32 cellular contexts compared by ENCODE assay signal in the genomic region with DNA sequence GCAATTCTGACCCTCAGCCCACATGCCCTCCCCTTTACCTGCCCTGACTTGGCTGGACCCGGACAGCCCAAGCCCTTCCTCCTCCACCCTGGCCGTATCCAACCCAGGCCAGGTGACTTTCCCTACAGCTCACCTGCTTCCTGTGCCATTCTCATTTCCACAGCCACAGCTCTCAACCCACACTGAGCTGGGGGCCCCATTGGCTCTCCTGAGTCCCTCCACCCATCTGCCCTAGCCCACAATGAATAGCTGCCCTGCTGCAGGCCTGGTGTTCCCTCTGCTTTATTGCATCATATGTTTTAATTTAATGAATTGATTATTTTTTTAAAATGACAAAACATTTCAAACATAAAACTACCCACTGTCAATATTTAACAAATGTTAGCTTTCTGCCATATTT.
DNase-seq lines count a peak whose midpoint lies in the region; ATAC-seq, FAIRE-seq and TF ChIP-seq lines count a peak whose summit lies in the region.
"Had no signal": no experiment of that assay in that cellular context is flagged by ENCODE, and none has a peak within 500 bp of the region (broad histone marks: within the 10 kb centered on the region; RNA-seq: fewer than 3 reads in every experiment).

No MANE protein-coding gene starts in this region.

- no peak for TF ChIP-seq POLR2A in K562 (conservative IDR thresholded peaks at IDR 0.05)

- no peak for TF ChIP-seq EP300 in K562 (IDR thresholded peaks at IDR 0.05; ENCODE audit: low read length)

- peaks cover 60% of the 10 kb centered on the region for H3K4me1 Mint-ChIP-seq in activated CD4-positive, alpha-beta T cell treated with anti-CD3 and anti-CD28 coated beads for 36 hours
- peaks cover 37 to 48% (median 44%) of the 10 kb centered on the region in 3 donors for H3K4me1 Mint-ChIP-seq in CD8-positive, alpha-beta memory T cell

- no peak for FAIRE-seq in K562 (lab: Jason Lieb, UNC)
- FAIRE-seq: A549, GM12892, H54, HTR-8/SVneo, islet of Langerhans had no signal

- no peak overlapping the region for H3K4me3 ChIP-seq in CD8-positive, alpha-beta memory T cell (ENCODE audit: low read length)
- H3K4me3 ChIP-seq in OCI-LY3 (ENCODE audit: low read length) (no peak overlapping the region), K562 (no peak overlapping the region)
- H3K4me3 ChIP-seq: A549, coronary artery, esophagus muscularis mucosa, gastroesophageal sphincter, ovary, right atrium auricular region, thoracic aorta, vagina had no signal

- 84% methylated on average over 2 of the region's 2 CpGs for WGBS in K562 (ENCODE audit: insufficient coverage, low coverage, missing lambda C conversion rate)

- H3K36me3 ChIP-seq in CD8-positive, alpha-beta memory T cell (ENCODE audit: insufficient read depth, low read length): no peaks in the 10 kb centered on the region
- H3K36me3 ChIP-seq in OCI-LY3 (replicated peaks; ENCODE audit: low read depth, low read length) (no peaks in the 10 kb centered on the region), K562 (ENCODE audit: control insufficient read depth, insufficient read depth, low read length) (no peaks in the 10 kb centered on the region)
- H3K36me3 ChIP-seq: BE2C, esophagus muscularis mucosa, gastroesophageal sphincter, ovary, right atrium auricular region, thoracic aorta, vagina had no signal

- CTCF ChIA-PET in activated CD4-positive, alpha-beta T cell treated with anti-CD3 and anti-CD28 coated beads for 36 hours (lab: Charles Lee): interaction anchor here (0.6 to 2.1 kb wide), 9 partner anchors 9 to 342 kb away, joined by 3 to 8 read pairs (median 5); no protein-coding TSS in a partner anchor
- CTCF ChIA-PET in CD8-positive, alpha-beta memory T cell (lab: Charles Lee): interaction anchor here (0.8 to 4.8 kb wide), 8 partner anchors 10 to 474 kb away, joined by 3 to 31 read pairs (median 3); no protein-coding TSS in a partner anchor
- CTCF ChIA-PET in K562 (lab: Yijun Ruan, JAX; ENCODE audit: low intra/inter-chr PET ratio): no interaction called here

- peaks cover 33% of the 10 kb centered on the region for H3K4me1 ChIP-seq in CD8-positive, alpha-beta memory T cell (ENCODE audit: insufficient read depth, low read length)
- H3K4me1 ChIP-seq in OCI-LY3 (ENCODE audit: low read length): peaks cover 50% of the 10 kb centered on the region
- peaks cover 0 to 14% of the 10 kb centered on the region in 2 experiments for H3K4me1 ChIP-seq in K562 (replicated peaks in 1 of 2; ENCODE audit: control insufficient read depth in 2 of 2, insufficient read depth in 2 of 2, low read length in 2 of 2)
- H3K4me1 ChIP-seq: A549, BE2C, vagina had no signal

- H2AFZ ChIP-seq in OCI-LY3 (ENCODE audit: low read depth, low read length): no peak overlapping the region
- H2AFZ ChIP-seq in K562 (ENCODE audit: low read depth, low read length): no peak overlapping the region

- peak overlapping the region; percentile 80 for H3K27ac Mint-ChIP-seq in activated CD4-positive, alpha-beta T cell treated with anti-CD3 and anti-CD28 coated beads for 36 hours
- peak overlapping the region in 6 of 8 donors; percentile 33 to 95 (median 60) for H3K27ac Mint-ChIP-seq in CD8-positive, alpha-beta memory T cell
- H3K27ac Mint-ChIP-seq: stimulated activated memory B cell treated with anti-CD40 and anti-IgM and Interleukin-4, amounts not matched to agents 10 μg/mL and 1 μg/mL and 100 μg/mL, for 72 hours; WTC11 had no signal

- H3K36me3 Mint-ChIP-seq in activated CD4-positive, alpha-beta T cell treated with anti-CD3 and anti-CD28 coated beads for 36 hours (ENCODE audit: low read depth): peaks cover 2% of the 10 kb centered on the region
- H3K36me3 Mint-ChIP-seq in CD8-positive, alpha-beta memory T cell: peaks cover 0 to 2% (median 2%) of the 10 kb centered on the region in 3 donors
- H3K36me3 Mint-ChIP-seq: natural killer cell; stimulated activated memory B cell treated with anti-CD40 and anti-IgM and Interleukin-4, amounts not matched to agents 10 μg/mL and 1 μg/mL and 100 μg/mL, for 72 hours; WTC11 had no signal

- no peaks in the 10 kb centered on the region for H3K9me3 Mint-ChIP-seq in activated CD4-positive, alpha-beta T cell treated with anti-CD3 and anti-CD28 coated beads for 36 hours (ENCODE audit: low read depth)
- H3K9me3 Mint-ChIP-seq in CD8-positive, alpha-beta memory T cell: peaks cover 0 to 3% (median 2%) of the 10 kb centered on the region in 5 donors
- H3K9me3 Mint-ChIP-seq: stimulated activated memory B cell treated with anti-CD40 and anti-IgM and Interleukin-4, amounts not matched to agents 10 μg/mL and 1 μg/mL and 100 μg/mL, for 72 hours; WTC11 had no signal

- no TSS peak for BruUV-seq in K562 (replicated peaks; lab: Mats Ljungman, UMichigan)

- no peaks in the 10 kb centered on the region for H3K9me1 ChIP-seq in K562 (ENCODE audit: control insufficient read depth, insufficient read depth, low read length)

- TF ChIP-seq CTCF in OCI-LY3 (IDR thresholded peaks at IDR 0.05; ENCODE audit: low read depth, low read length) (no peak), K562 (IDR thresholded peaks at IDR 0.05 in 2 of 3, conservative IDR thresholded peaks at IDR 0.05 in 1 of 3; ENCODE audit: insufficient read depth in 2 of 3, low read depth in 1 of 3, low read length in 3 of 3) (no peak)

- H3K4me3 Mint-ChIP-seq in activated CD4-positive, alpha-beta T cell treated with anti-CD3 and anti-CD28 coated beads for 36 hours: peak overlapping the region; percentile 13
- peak overlapping the region in 2 of 7 donors; percentile 53 to 70 for H3K4me3 Mint-ChIP-seq in CD8-positive, alpha-beta memory T cell
- H3K4me3 Mint-ChIP-seq: stimulated activated memory B cell treated with anti-CD40 and anti-IgM and Interleukin-4, amounts not matched to agents 10 μg/mL and 1 μg/mL and 100 μg/mL, for 72 hours; WTC11 had no signal

- POLR2A ChIA-PET in activated CD4-positive, alpha-beta T cell treated with anti-CD3 and anti-CD28 coated beads for 36 hours (lab: Charles Lee): interaction anchor here (3.6 kb wide), 1 partner anchor 17 kb away, joined by 16 read pairs; no protein-coding TSS in a partner anchor
- POLR2A ChIA-PET in CD8-positive, alpha-beta memory T cell (lab: Charles Lee): interaction anchor here (0.8 to 1.3 kb wide), 3 partner anchors 9 to 18 kb away, joined by 3 to 5 read pairs (median 3); no protein-coding TSS in a partner anchor
- POLR2A ChIA-PET in K562 (lab: Yijun Ruan, JAX): interaction anchor here (0.6 to 1.5 kb wide), 2 partner anchors 9 to 475 kb away, joined by 3 read pairs; no protein-coding TSS in a partner anchor

- H3K9ac ChIP-seq in OCI-LY3 (ENCODE audit: low read length) (no peak overlapping the region), K562 (ENCODE audit: insufficient read depth in 1 of 2, low read depth in 2 of 2, low read length in 2 of 2) (no peak overlapping the region)
- H3K9ac ChIP-seq: KMS-11, SK-N-SH had no signal

- no peaks in the 10 kb centered on the region for H3K9me3 ChIP-seq in CD8-positive, alpha-beta memory T cell (ENCODE audit: low read length)
- H3K9me3 ChIP-seq in OCI-LY3 (ENCODE audit: insufficient read depth, low read length) (no peaks in the 10 kb centered on the region), K562 (replicated peaks; ENCODE audit: control insufficient read depth, insufficient read depth, low read depth, low read length) (no peaks in the 10 kb centered on the region)
- H3K9me3 ChIP-seq: A549, BE2C, esophagus muscularis mucosa, gastroesophageal sphincter, ovary, right atrium auricular region, SK-N-SH, thoracic aorta, vagina had no signal

- no peak for ATAC-seq in activated CD4-positive, alpha-beta T cell treated with anti-CD3 and anti-CD28 coated beads for 36 hours
- ATAC-seq in K562: no peak
- no peak for ATAC-seq in HG03045 (IDR thresholded peaks at IDR 0.05; ENCODE audit: unreplicated experiment)
- no peak for ATAC-seq in GM21576 (IDR thresholded peaks at IDR 0.05; ENCODE audit: unreplicated experiment)
- ATAC-seq: A549; gastroesophageal sphincter; natural killer cell; stimulated activated memory B cell treated with anti-CD40 and anti-IgM and Interleukin-4, amounts not matched to agents 10 μg/mL and 1 μg/mL and 100 μg/mL, for 72 hours; WTC11 had no signal

- no peak overlapping the region for H3K27ac ChIP-seq in CD8-positive, alpha-beta memory T cell (ENCODE audit: low read depth, low read length)
- H3K27ac ChIP-seq in OCI-LY3 (ENCODE audit: low read length) (no peak overlapping the region), K562 (ENCODE audit: extremely low read depth, low read depth, low read length) (no peak overlapping the region)
- H3K27ac ChIP-seq: A549, coronary artery, esophagus muscularis mucosa, gastroesophageal sphincter, KMS-11, ovary, right atrium auricular region, RWPE1, thoracic aorta, vagina had no signal

- H3K79me2 ChIP-seq in OCI-LY3 (ENCODE audit: low read length) (no peaks in the 10 kb centered on the region), K562 (ENCODE audit: control insufficient read depth, insufficient read depth, low read length) (no peaks in the 10 kb centered on the region)

- intact Hi-C loops in activated CD4-positive, alpha-beta T cell treated with anti-CD3 and anti-CD28 coated beads for 36 hours (cut with DNase I, micrococcal nuclease): no loop called here
- intact Hi-C loops in K562 (cut with micrococcal nuclease): no loop called here

- DNase-seq in activated CD4-positive, alpha-beta T cell treated with anti-CD3 and anti-CD28 coated beads for 36 hours: peak; percentile 46
- DNase-seq in activated CD4-positive, alpha-beta T cell treated with anti-CD3 and anti-CD28 coated beads for 4 hours: no peak
- DNase-seq in CD8-positive, alpha-beta memory T cell: no peak
- no peak for DNase-seq in K562 (ENCODE audit: extremely low read depth in 1 of 4, low spot score in 3 of 4)
- no peak for DNase-seq in stimulated activated CD4-positive, alpha-beta T cell treated with anti-CD3 and anti-CD28 coated beads, Interleukin-15, amount 100 ng/mL, for 24 hours
- DNase-seq: amygdala; BE2C; EL; natural killer cell; NCI-H146; NCI-H526; ovary; SK-N-SH; stimulated activated CD4-positive, alpha-beta T cell treated with anti-CD3 and anti-CD28 coated beads, Interleukin-2, amount 100 ng/mL, for 48 hours had no signal

- H3K27me3 ChIP-seq in CD8-positive, alpha-beta memory T cell (ENCODE audit: insufficient read depth, low read length, poor library complexity, severe bottlenecking): no peaks in the 10 kb centered on the region
- H3K27me3 ChIP-seq in OCI-LY3 (ENCODE audit: low read depth, low read length) (no peaks in the 10 kb centered on the region), K562 (ENCODE audit: control insufficient read depth in 2 of 2, insufficient read depth in 2 of 2, low read length in 2 of 2) (no peaks in the 10 kb centered on the region)
- H3K27me3 ChIP-seq: BE2C, gastroesophageal sphincter, ovary, right atrium auricular region, vagina had no signal

- H4K20me1 ChIP-seq in OCI-LY3 (ENCODE audit: insufficient read depth, low read length): no peaks in the 10 kb centered on the region
- no peaks in the 10 kb centered on the region for H4K20me1 ChIP-seq in K562 (replicated peaks; ENCODE audit: control insufficient read depth, insufficient read depth, low read length)

- in situ Hi-C loops in K562 (cut with MboI): no loop called here

- no peaks in the 10 kb centered on the region for H3K27me3 Mint-ChIP-seq in activated CD4-positive, alpha-beta T cell treated with anti-CD3 and anti-CD28 coated beads for 36 hours
- peaks cover 0 to 6% of the 10 kb centered on the region in 2 donors for H3K27me3 Mint-ChIP-seq in CD8-positive, alpha-beta memory T cell
- H3K27me3 Mint-ChIP-seq: stimulated activated memory B cell treated with anti-CD40 and anti-IgM and Interleukin-4, amounts not matched to agents 10 μg/mL and 1 μg/mL and 100 μg/mL, for 72 hours had no signal

- no peak for TF ChIP-seq RAD21 in K562 (CRISPR knock-in tag; conservative IDR thresholded peaks at IDR 0.05 in 1 of 2, IDR thresholded peaks at IDR 0.05 in 1 of 2)

- H3K4me2 ChIP-seq in OCI-LY3 (ENCODE audit: low read length): peak overlapping the region; percentile 15; the same call in 1 of the 2 replicates
- H3K4me2 ChIP-seq in K562 (ENCODE audit: insufficient read depth, low read length): no peak overlapping the region
- H3K4me2 ChIP-seq: A549, KMS-11, SK-N-SH had no signal
